Comparison of ENCODE assay signal across 9 cellular contexts in the genomic region with DNA sequence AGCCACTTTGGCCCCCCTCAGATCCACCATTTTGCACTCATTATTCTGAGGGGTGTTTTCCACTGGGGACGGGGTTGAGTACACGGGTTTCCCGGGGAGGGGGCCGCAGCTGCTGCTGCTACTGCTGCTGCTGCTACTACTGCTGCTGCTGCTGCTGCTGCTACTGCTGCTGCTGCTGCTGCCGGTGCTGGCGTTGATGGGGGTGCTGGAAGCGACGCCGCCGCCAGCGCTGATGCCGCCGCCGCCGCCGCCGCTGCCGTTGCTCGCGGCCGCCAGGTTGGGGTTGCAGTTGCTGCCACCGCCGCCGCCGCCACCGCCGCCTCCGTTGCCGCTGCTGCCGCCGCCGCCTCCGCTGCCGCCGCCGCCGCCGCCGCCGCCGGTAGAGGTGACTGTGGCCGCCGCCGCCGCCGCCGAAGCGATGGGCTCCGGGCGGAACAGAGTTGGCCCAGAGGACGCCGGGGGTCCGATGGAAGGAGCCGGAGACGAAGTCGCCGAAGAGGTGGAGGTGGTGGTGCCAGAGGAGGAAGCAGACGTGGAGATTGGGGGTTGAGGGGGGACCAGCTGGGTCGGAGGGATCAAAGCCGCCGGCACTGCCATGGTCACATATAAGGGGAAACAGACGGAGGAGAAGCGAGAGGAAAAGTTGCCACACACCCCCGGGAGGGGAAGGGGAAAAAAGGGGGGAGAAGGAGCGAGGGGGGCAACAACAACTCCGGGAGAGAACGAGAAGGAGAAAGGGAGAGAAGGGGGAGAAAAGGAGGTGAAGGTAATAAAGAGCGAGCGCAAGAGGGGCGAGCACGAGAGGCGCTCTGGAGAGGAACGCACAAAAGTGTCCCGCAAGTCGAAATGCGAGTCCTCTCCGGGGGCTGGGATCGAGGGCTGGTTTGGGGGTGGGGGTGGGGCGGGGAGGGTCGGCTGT. TPM values are rescaled to one million over a fixed set of nuclear protein-coding genes. Genes with fewer than 3 reads are reported as not detected.
DNase-seq lines count a peak whose midpoint lies in the region; ATAC-seq and TF ChIP-seq lines count a peak whose summit lies in the region.
"Had no signal": no experiment of that assay in that cellular context is flagged by ENCODE, and none has a peak within 500 bp of the region (broad histone marks: within the 10 kb centered on the region; RNA-seq: fewer than 3 reads in every experiment).

No MANE protein-coding gene starts in this region.

- no peak for TF ChIP-seq CTCF in gastroesophageal sphincter (IDR thresholded peaks at IDR 0.05)

- peaks cover 0 to 34% (median 12%) of the 10 kb centered on the region in 3 donors for H3K4me1 ChIP-seq in gastroesophageal sphincter

- H3K27ac ChIP-seq in gastroesophageal sphincter, result peak overlapping the region in 2 of 4 donors; percentile 57 to 71

- no peak for TF ChIP-seq POLR2A in gastroesophageal sphincter (IDR thresholded peaks at IDR 0.05)

- H3K9me3 ChIP-seq in gastroesophageal sphincter, result no peaks in the 10 kb centered on the region

- WGBS in gastroesophageal sphincter (ENCODE audit: low coverage in 1 of 2), 2 donors, result 1 to 2% methylated on average over 15 to 29 of the region's 80 CpGs

- no peak for TF ChIP-seq EP300 in gastroesophageal sphincter (IDR thresholded peaks at IDR 0.05)

- H3K4me3 ChIP-seq in gastroesophageal sphincter, result peak overlapping the region; percentile 44 to 60

- peak; percentile 8 for ATAC-seq in HG03520 (IDR thresholded peaks at IDR 0.05; ENCODE audit: unreplicated experiment)
- ATAC-seq in gastroesophageal sphincter, result peak; percentile 21

- H3K27me3 ChIP-seq in gastroesophageal sphincter, result peaks cover 71% of the 10 kb centered on the region

- DNase-seq in DMS53 (lab: John Stamatoyannopoulos, UW), result peak; percentile 33
- DNase-seq in DMS53 treated with DMSO at 0.1 percent for 48 hours (lab: John Stamatoyannopoulos, UW; ENCODE audit: unreplicated experiment), result no peak
- DNase-seq in activated CD8-positive, alpha-beta memory T cell treated with anti-CD3 and anti-CD28 coated beads, Interleukin-2, amount 50 U/mL, for 48 hours, result peak; percentile 53
- DNase-seq in occipital lobe (lab: John Stamatoyannopoulos, UW), result peak; percentile 6
- DNase-seq in NOMO-1 treated with DMSO at 0.1 percent for 48 hours (lab: John Stamatoyannopoulos, UW; ENCODE audit: unreplicated experiment), result no peak
- no peak for DNase-seq in NCI-H2029 treated with DMSO at 0.1 percent for 48 hours (lab: John Stamatoyannopoulos, UW)

- no peaks in the 10 kb centered on the region for H3K36me3 ChIP-seq in gastroesophageal sphincter

RNA-seq across cellular contexts. Expression of a gene that starts 0.6 kb away (rescaled TPM):
- total RNA-seq in gastroesophageal sphincter (1 to 10 TPM; 1.1 to 2.1 (median 1.7) TPM), occipital lobe (3.6 TPM)
- total RNA-seq: activated CD8-positive, alpha-beta memory T cell treated with anti-CD3 and anti-CD28 coated beads for 36 hours had no signal

Comparison
In these comparisons a context has a peak if more than half of its experiments do, and no peak if none do; other contexts are left out.
1. DNase-seq: peak in DMS53 (single experiment), activated CD8-positive, alpha-beta memory T cell treated with anti-CD3 and anti-CD28 coated beads, Interleukin-2, amount 50 U/mL, for 48 hours (single experiment) and occipital lobe (single experiment); none in DMS53 treated with DMSO at 0.1 percent for 48 hours (single experiment), NOMO-1 treated with DMSO at 0.1 percent for 48 hours (single experiment) and NCI-H2029 treated with DMSO at 0.1 percent for 48 hours (single experiment).